7 cellular contexts compared by ENCODE assay signal in genomic region chr15:90926766-90927165, GRCh38. TPM values are rescaled to one million over a fixed set of nuclear protein-coding genes. Genes with fewer than 3 reads are reported as not detected.
DNase-seq lines count a peak whose midpoint lies in the region; ATAC-seq and TF ChIP-seq lines count a peak whose summit lies in the region.
"Not testable (repeated sequence)": the region's sequence is repeated elsewhere in the genome, so short reads cannot be mapped to it uniquely, and the experiment has no call there.
"Had no signal": no experiment of that assay in that cellular context is flagged by ENCODE, and none has a peak within 500 bp of the region (broad histone marks: within the 10 kb centered on the region; RNA-seq: fewer than 3 reads in every experiment).

No MANE protein-coding gene starts in this region.

- not testable (repeated sequence) for H2BK120ac ChIP-seq in trophoblast cell (ENCODE audit: insufficient read depth, low read length, poor library complexity)

- not testable (repeated sequence) for H4K91ac ChIP-seq in trophoblast cell (ENCODE audit: low read depth, low read length)

- H4K12ac ChIP-seq in trophoblast cell (ENCODE audit: low read depth, low read length): not testable (repeated sequence)

- not testable (repeated sequence) for H3K9me3 ChIP-seq in CD4-positive, alpha-beta T cell (ENCODE audit: control insufficient read depth, low read length); trophoblast cell (ENCODE audit: insufficient read depth, low read depth, low read length)

- H2AFZ ChIP-seq in trophoblast cell (ENCODE audit: insufficient read depth, low read length, poor library complexity): not testable (repeated sequence)

- H3K18ac ChIP-seq in trophoblast cell (ENCODE audit: low read length): not testable (repeated sequence)

- CTCF ChIA-PET in CD4-positive, alpha-beta T cell (lab: Charles Lee): not testable (repeated sequence)
- CTCF ChIA-PET in activated CD8-positive, alpha-beta memory T cell treated with anti-CD3 and anti-CD28 coated beads, Interleukin-2, amount 10 ng/mL, durations not matched to agents 7 days and 5 days (lab: Charles Lee): interaction anchor here (0.8 to 1.6 kb wide), 3 partner anchors 17 to 41 kb away, joined by 3 to 4 read pairs (median 3); partner anchors contain the start of gene MAN2A2

- not testable (repeated sequence) for H3K36me3 Mint-ChIP-seq in CD4-positive, alpha-beta T cell (ENCODE audit: low read depth); IgD-negative memory B cell
- H3K36me3 Mint-ChIP-seq in activated CD8-positive, alpha-beta memory T cell treated with anti-CD3 and anti-CD28 coated beads, Interleukin-2, amount 10 ng/mL, durations not matched to agents 7 days and 5 days: peaks cover 22% of the 10 kb centered on the region
- H3K36me3 Mint-ChIP-seq in dendritic cell treated with granulocyte-macrophage colony-stimulating factor and Interleukin-4, amounts not matched to agents 40 ng/mL and 50 ng/mL, for 4 days (ENCODE audit: low read depth): peaks cover 15% of the 10 kb centered on the region

- H3K4ac ChIP-seq in trophoblast cell (ENCODE audit: low read depth, low read length): not testable (repeated sequence)

- H3K4me3 ChIP-seq in trophoblast cell (ENCODE audit: low read depth, low read length): not testable (repeated sequence)

- H3K9ac ChIP-seq in trophoblast cell (ENCODE audit: low read length): not testable (repeated sequence)

- not testable (repeated sequence) for H3K14ac ChIP-seq in trophoblast cell (ENCODE audit: low read length)

- not testable (repeated sequence) for H2AK5ac ChIP-seq in trophoblast cell (ENCODE audit: low read length)

- not testable (repeated sequence) for H2BK12ac ChIP-seq in trophoblast cell (ENCODE audit: low read length)

- H4K8ac ChIP-seq in trophoblast cell (ENCODE audit: low read depth, low read length): not testable (repeated sequence)

- not testable (repeated sequence) for H3K4me1 ChIP-seq in trophoblast cell (ENCODE audit: control insufficient read depth in 1 of 2, insufficient read depth in 2 of 2, low read length in 2 of 2)

- ATAC-seq in CD4-positive, alpha-beta T cell (ENCODE audit: poor library complexity); activated CD8-positive, alpha-beta memory T cell treated with anti-CD3 and anti-CD28 coated beads, Interleukin-2, amount 10 ng/mL, durations not matched to agents 7 days and 5 days; left ventricle myocardium superior: not testable (repeated sequence)

- POLR2A ChIA-PET in CD4-positive, alpha-beta T cell (lab: Charles Lee): not testable (repeated sequence)

- H3K27me3 ChIP-seq in CD4-positive, alpha-beta T cell (ENCODE audit: control insufficient read depth, insufficient read depth, low read length); trophoblast cell (ENCODE audit: insufficient read depth, low read length): not testable (repeated sequence)

- no CpG with 5 or more reads among the region's 10 CpGs for whole genome bisulfite sequencing in trophoblast cell (ENCODE audit: extremely low coverage, insufficient coverage, insufficient read length)

- H3K27ac Mint-ChIP-seq in CD4-positive, alpha-beta T cell; IgD-negative memory B cell: not testable (repeated sequence)
- peak overlapping the region; percentile 40 for H3K27ac Mint-ChIP-seq in activated CD8-positive, alpha-beta memory T cell treated with anti-CD3 and anti-CD28 coated beads, Interleukin-2, amount 10 ng/mL, durations not matched to agents 7 days and 5 days
- H3K27ac Mint-ChIP-seq in dendritic cell treated with granulocyte-macrophage colony-stimulating factor and Interleukin-4, amounts not matched to agents 40 ng/mL and 50 ng/mL, for 4 days: peak overlapping the region; percentile 22

- H3K27me3 Mint-ChIP-seq in CD4-positive, alpha-beta T cell; IgD-negative memory B cell; activated CD8-positive, alpha-beta memory T cell treated with anti-CD3 and anti-CD28 coated beads, Interleukin-2, amount 10 ng/mL, durations not matched to agents 7 days and 5 days; dendritic cell treated with granulocyte-macrophage colony-stimulating factor and Interleukin-4, amounts not matched to agents 40 ng/mL and 50 ng/mL, for 4 days: not testable (repeated sequence)

- H3K79me2 ChIP-seq in trophoblast cell (ENCODE audit: control insufficient read depth, insufficient read depth, low read length, poor library complexity): not testable (repeated sequence)

- DNase-seq in CD4-positive, alpha-beta T cell; activated CD8-positive, alpha-beta memory T cell treated with anti-CD3 and anti-CD28 coated beads, Interleukin-2, amount 10 ng/mL, durations not matched to agents 7 days and 5 days: not testable (repeated sequence)
- DNase-seq in left ventricle myocardium superior (peak; percentile 9), trophoblast cell (peak; percentile 63 to 85)

- H3K4me1 Mint-ChIP-seq in CD4-positive, alpha-beta T cell (ENCODE audit: low read depth): peaks cover 22% of the 10 kb centered on the region
- peaks cover 18 to 22% (median 21%) of the 10 kb centered on the region in 3 donors for H3K4me1 Mint-ChIP-seq in IgD-negative memory B cell
- H3K4me1 Mint-ChIP-seq in activated CD8-positive, alpha-beta memory T cell treated with anti-CD3 and anti-CD28 coated beads, Interleukin-2, amount 10 ng/mL, durations not matched to agents 7 days and 5 days: peaks cover 61% of the 10 kb centered on the region
- H3K4me1 Mint-ChIP-seq in dendritic cell treated with granulocyte-macrophage colony-stimulating factor and Interleukin-4, amounts not matched to agents 40 ng/mL and 50 ng/mL, for 4 days (ENCODE audit: low read depth): peaks cover 29% of the 10 kb centered on the region

- H3K79me1 ChIP-seq in trophoblast cell (ENCODE audit: low read length): not testable (repeated sequence)

- H3K36me3 ChIP-seq in trophoblast cell (ENCODE audit: control insufficient read depth in 1 of 2, insufficient read depth in 2 of 2, low read length in 2 of 2): not testable (repeated sequence)

- not testable (repeated sequence) for H3K4me2 ChIP-seq in trophoblast cell (ENCODE audit: low read length)

- H3K23ac ChIP-seq in trophoblast cell (ENCODE audit: low read length): not testable (repeated sequence)

- not testable (repeated sequence) for H3K27ac ChIP-seq in CD4-positive, alpha-beta T cell (ENCODE audit: low read depth, low read length); trophoblast cell (ENCODE audit: low read depth, low read length)

- TF ChIP-seq CTCF in CD4-positive, alpha-beta T cell (IDR thresholded peaks at IDR 0.05): not testable (repeated sequence)

- H2BK5ac ChIP-seq in trophoblast cell (ENCODE audit: low read depth, low read length, poor library complexity): not testable (repeated sequence)

- peak overlapping the region; percentile 30 for H3K4me3 Mint-ChIP-seq in CD4-positive, alpha-beta T cell
- peak overlapping the region in 3 of 4 donors; percentile 4 to 57 (median 39) for H3K4me3 Mint-ChIP-seq in IgD-negative memory B cell
- H3K4me3 Mint-ChIP-seq in activated CD8-positive, alpha-beta memory T cell treated with anti-CD3 and anti-CD28 coated beads, Interleukin-2, amount 10 ng/mL, durations not matched to agents 7 days and 5 days; dendritic cell treated with granulocyte-macrophage colony-stimulating factor and Interleukin-4, amounts not matched to agents 40 ng/mL and 50 ng/mL, for 4 days: not testable (repeated sequence)

- H3K9me3 Mint-ChIP-seq in CD4-positive, alpha-beta T cell; IgD-negative memory B cell; activated CD8-positive, alpha-beta memory T cell treated with anti-CD3 and anti-CD28 coated beads, Interleukin-2, amount 10 ng/mL, durations not matched to agents 7 days and 5 days (ENCODE audit: low read depth); dendritic cell treated with granulocyte-macrophage colony-stimulating factor and Interleukin-4, amounts not matched to agents 40 ng/mL and 50 ng/mL, for 4 days: not testable (repeated sequence)

- intact Hi-C loops in CD4-positive, alpha-beta T cell (cut with DNase I, micrococcal nuclease); dendritic cell treated with granulocyte-macrophage colony-stimulating factor and Interleukin-4, amounts not matched to agents 40 ng/mL and 50 ng/mL, for 4 days (cut with micrococcal nuclease); left ventricle myocardium superior (cut with micrococcal nuclease): not testable (repeated sequence)

RNA-seq across cellular contexts. Expression of gene HDDC3, which starts 5.6 kb away (rescaled TPM):
- total RNA-seq in CD4-positive, alpha-beta T cell: 10 to 100 TPM in 1 of 2 experiments, 1 to 10 TPM in 1; 9.9 to 10.8 TPM
- polyA plus RNA-seq in IgD-negative memory B cell: 29.4 TPM
- total RNA-seq in activated CD8-positive, alpha-beta memory T cell treated with anti-CD3 and anti-CD28 coated beads, Interleukin-2, amount 10 ng/mL, durations not matched to agents 7 days and 5 days: 10 to 100 TPM; 33.2 to 39.3 TPM
- 15.0 TPM for total RNA-seq in left ventricle myocardium superior
- polyA plus RNA-seq in trophoblast cell (2013): 6.9 and 7.4 TPM in 2 replicates

RNA-seq across cellular contexts. Expression of gene UNC45A, which starts 8.3 kb away (rescaled TPM):
- 10 to 100 TPM; 17.6 to 18.9 TPM for total RNA-seq in CD4-positive, alpha-beta T cell
- 65.3 TPM for polyA plus RNA-seq in IgD-negative memory B cell
- 10 to 100 TPM; 76.3 to 84.4 TPM for total RNA-seq in activated CD8-positive, alpha-beta memory T cell treated with anti-CD3 and anti-CD28 coated beads, Interleukin-2, amount 10 ng/mL, durations not matched to agents 7 days and 5 days
- total RNA-seq in left ventricle myocardium superior: 24.4 TPM
- polyA plus RNA-seq in trophoblast cell (2013): 32.0 and 33.0 TPM in 2 replicates

RNA-seq across cellular contexts. Expression of gene MAN2A2, which starts 23.7 kb away (rescaled TPM):
- total RNA-seq in CD4-positive, alpha-beta T cell: 100 to 1,000 TPM; 125 to 128 TPM
- polyA plus RNA-seq in IgD-negative memory B cell: 9.1 TPM
- 100 to 1,000 TPM; 174 to 183 TPM for total RNA-seq in activated CD8-positive, alpha-beta memory T cell treated with anti-CD3 and anti-CD28 coated beads, Interleukin-2, amount 10 ng/mL, durations not matched to agents 7 days and 5 days
- 146 TPM for total RNA-seq in left ventricle myocardium superior
- polyA plus RNA-seq in trophoblast cell (2013): 21.0 and 22.3 TPM in 2 replicates

RNA-seq across cellular contexts. Expression of gene RCCD1, which starts 27.9 kb away (rescaled TPM):
- 1 to 10 TPM; 4.5 to 4.8 TPM for total RNA-seq in CD4-positive, alpha-beta T cell
- 6.0 TPM for polyA plus RNA-seq in IgD-negative memory B cell
- 10 to 100 TPM; 35.4 to 50.1 TPM for total RNA-seq in activated CD8-positive, alpha-beta memory T cell treated with anti-CD3 and anti-CD28 coated beads, Interleukin-2, amount 10 ng/mL, durations not matched to agents 7 days and 5 days
- 11.5 TPM for total RNA-seq in left ventricle myocardium superior
- polyA plus RNA-seq in trophoblast cell (2013): 6.2 and 6.6 TPM in 2 replicates

RNA-seq across cellular contexts. Expression of gene FES, which starts 42.5 kb away (rescaled TPM):
- 1 to 10 TPM; 3.0 to 5.5 TPM for total RNA-seq in CD4-positive, alpha-beta T cell
- polyA plus RNA-seq in IgD-negative memory B cell: 7.7 TPM
- 10 to 100 TPM; 55.7 to 61.2 TPM for total RNA-seq in activated CD8-positive, alpha-beta memory T cell treated with anti-CD3 and anti-CD28 coated beads, Interleukin-2, amount 10 ng/mL, durations not matched to agents 7 days and 5 days
- 15.4 TPM for total RNA-seq in left ventricle myocardium superior
- polyA plus RNA-seq in trophoblast cell (2013): 11.0 and 11.7 TPM in 2 replicates
- polyA plus RNA-seq: CD4-positive, alpha-beta memory T cell had no signal
